In the genomic region with DNA sequence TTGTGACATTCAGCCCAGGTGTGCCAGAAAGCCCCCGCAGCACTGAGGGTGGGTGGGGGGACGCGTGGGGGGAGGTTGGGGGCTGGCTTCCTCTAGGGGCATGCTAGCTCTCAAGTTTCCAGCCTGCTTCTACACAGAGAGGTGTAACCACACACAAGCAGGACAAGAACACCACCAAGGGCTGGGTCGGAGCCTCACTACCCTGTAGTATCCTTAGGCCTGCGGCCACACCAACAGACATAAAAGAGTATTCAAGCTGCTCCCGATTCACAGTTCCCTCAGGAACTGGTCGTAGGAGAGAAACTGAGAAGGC, we compare ENCODE assay signal across 13 cellular contexts. TPM values are rescaled to one million over a fixed set of nuclear protein-coding genes. Genes with fewer than 3 reads are reported as not detected.
A peak's percentile ranks its signal among the peaks of the same experiment; 100 is the strongest.
DNase-seq lines count a peak whose midpoint lies in the region; ATAC-seq and TF ChIP-seq lines count a peak whose summit lies in the region.
"Had no signal": no experiment of that assay in that cellular context is flagged by ENCODE, and none has a peak within 500 bp of the region (broad histone marks: within the 10 kb centered on the region; RNA-seq: fewer than 3 reads in every experiment).

No MANE protein-coding gene starts in this region.

- no peak for TF ChIP-seq EP300 in SK-N-SH (IDR thresholded peaks at IDR 0.05; ENCODE audit: borderline replicate concordance in 1 of 2, low read depth in 1 of 2, low read length in 1 of 2)

- H3K9me3 ChIP-seq in SK-N-SH, result no peaks in the 10 kb centered on the region
- no peaks in the 10 kb centered on the region for H3K9me3 ChIP-seq in skeletal muscle satellite cell (replicated peaks; ENCODE audit: low read length)
- H3K9me3 ChIP-seq: neutrophil had no signal

- H3K4me2 ChIP-seq in SK-N-SH (peak overlapping the region; percentile 80; the same call in 1 of the 2 replicates), skeletal muscle satellite cell (ENCODE audit: low read length) (peak overlapping the region; percentile 93)

- WGBS in SK-N-SH (ENCODE audit: low lambda C conversion rate), result 78% methylated on average over 4 of the region's 7 CpGs

- H3K4me3 ChIP-seq in SK-N-SH (ENCODE audit: low read depth in 2 of 2, low read length in 1 of 2) (no peak overlapping the region), fibroblast of villous mesenchyme (ENCODE audit: low read depth, low read length) (peak overlapping the region; percentile 78), skeletal muscle satellite cell (ENCODE audit: low read length) (no peak overlapping the region)

- peak overlapping the region; percentile 93 for H3K27ac Mint-ChIP-seq in WTC11

- POLR2A ChIA-PET in SK-N-SH (lab: Yijun Ruan, JAX), result interaction anchor here (1.5 to 3.0 kb wide), 2 partner anchors 55 to 65 kb away, joined by 5 to 23 read pairs; no protein-coding TSS in a partner anchor
- POLR2A ChIA-PET in WTC11 (lab: Charles Lee), result interaction anchor here (0.7 to 3.1 kb wide), 5 partner anchors 9 to 65 kb away, joined by 3 to 32 read pairs (median 4); no protein-coding TSS in a partner anchor

- H3K27ac ChIP-seq in SK-N-SH (ENCODE audit: low read depth in 2 of 2, low read length in 1 of 2), result no peak overlapping the region
- H3K27ac ChIP-seq: 22Rv1, neutrophil had no signal

- H3K27me3 ChIP-seq in SK-N-SH (ENCODE audit: insufficient read depth) (no peaks in the 10 kb centered on the region), skeletal muscle satellite cell (ENCODE audit: control insufficient read depth, insufficient read depth, low read length) (no peaks in the 10 kb centered on the region)

- peaks cover 5% of the 10 kb centered on the region for H3K9me3 Mint-ChIP-seq in WTC11

- H3K4me1 ChIP-seq in SK-N-SH (ENCODE audit: control insufficient read depth in 1 of 2, insufficient read depth in 2 of 2, low read depth in 1 of 2, low read length in 1 of 2) (peaks cover 8 to 14% of the 10 kb centered on the region in 2 experiments; a peak in 2 of 4 replicates), skeletal muscle satellite cell (ENCODE audit: control insufficient read depth, insufficient read depth, low read length) (peaks cover 16% of the 10 kb centered on the region)

- no peak for TF ChIP-seq RAD21 in SK-N-SH (IDR thresholded peaks at IDR 0.05; ENCODE audit: low read length)

- H4K20me1 ChIP-seq in SK-N-SH (ENCODE audit: insufficient read depth), result no peaks in the 10 kb centered on the region

- CTCF ChIA-PET in SK-N-SH (lab: Yijun Ruan, JAX) (interaction anchor here (0.6 to 3.2 kb wide), 3 partner anchors 30 to 325 kb away, joined by 3 to 9 read pairs (median 3); no protein-coding TSS in a partner anchor), WTC11 (lab: Charles Lee) (interaction anchor here (1.1 to 2.4 kb wide), 11 partner anchors 9 to 325 kb away, joined by 3 to 17 read pairs (median 5); no protein-coding TSS in a partner anchor)

- TF ChIP-seq CTCF in SK-N-SH (IDR thresholded peaks at IDR 0.05) (no peak), WTC11 (IDR thresholded peaks at IDR 0.05) (no peak), fibroblast of villous mesenchyme (IDR thresholded peaks at IDR 0.05; ENCODE audit: insufficient read depth, low read depth, low read length) (no peak)

- H3K4me1 Mint-ChIP-seq in WTC11, result peaks cover 60% of the 10 kb centered on the region

- no peaks in the 10 kb centered on the region for H3K9me2 ChIP-seq in SK-N-SH

- no peak overlapping the region for H3K9ac ChIP-seq in SK-N-SH
- no peak overlapping the region for H3K9ac ChIP-seq in skeletal muscle satellite cell (ENCODE audit: low read depth, low read length)

- H3K36me3 ChIP-seq in SK-N-SH (replicated peaks in 1 of 2; ENCODE audit: control insufficient read depth in 1 of 2, insufficient read depth in 2 of 2, low read length in 1 of 2) (peaks cover 0 to 8% of the 10 kb centered on the region in 2 experiments), skeletal muscle satellite cell (ENCODE audit: insufficient read depth, low read length) (no peaks in the 10 kb centered on the region)
- H3K36me3 ChIP-seq: neutrophil had no signal

- DNase-seq in SK-N-SH, result no peak
- no peak for DNase-seq in WTC11 (ENCODE audit: low spot score)
- no peak for DNase-seq in fibroblast of villous mesenchyme (ENCODE audit: low read depth)
- no peak for DNase-seq in globus pallidus (ENCODE audit: low spot score)
- DNase-seq: activated CD4-positive, alpha-beta T cell treated with anti-CD3 and anti-CD28 coated beads, Interleukin-2, amount 50 U/mL, for 48 hours; GDM1; NCI-H2029 had no signal

- H3K36me3 Mint-ChIP-seq in WTC11, result peaks cover 26% of the 10 kb centered on the region

- no peak overlapping the region for H2AFZ ChIP-seq in SK-N-SH (ENCODE audit: low read depth)

- H3K79me2 ChIP-seq in SK-N-SH (ENCODE audit: insufficient read depth), result peaks cover 25% of the 10 kb centered on the region

- ATAC-seq in SK-N-SH treated with all-trans-retinoic acid at 6 μM for 48 hours (no peak), WTC11 (peak; percentile 2), HG02885 (IDR thresholded peaks at IDR 0.05; ENCODE audit: poor library complexity, unreplicated experiment) (no peak), HG02840 (IDR thresholded peaks at IDR 0.05; ENCODE audit: low FRiP score, unreplicated experiment) (no peak)

- H3K4me3 Mint-ChIP-seq in WTC11, result peak overlapping the region; percentile 72

- H3K27me3 Mint-ChIP-seq in WTC11 (ENCODE audit: low read depth), result peaks cover 10% of the 10 kb centered on the region

- no peaks in the 10 kb centered on the region for H3F3A ChIP-seq in SK-N-SH (replicated peaks; ENCODE audit: insufficient read depth)

TF ChIP-seq in SK-N-SH, 30 proteins besides CTCF, POLR2A, EP300 and RAD21:
- TF ChIP-seq, protein P1, sequence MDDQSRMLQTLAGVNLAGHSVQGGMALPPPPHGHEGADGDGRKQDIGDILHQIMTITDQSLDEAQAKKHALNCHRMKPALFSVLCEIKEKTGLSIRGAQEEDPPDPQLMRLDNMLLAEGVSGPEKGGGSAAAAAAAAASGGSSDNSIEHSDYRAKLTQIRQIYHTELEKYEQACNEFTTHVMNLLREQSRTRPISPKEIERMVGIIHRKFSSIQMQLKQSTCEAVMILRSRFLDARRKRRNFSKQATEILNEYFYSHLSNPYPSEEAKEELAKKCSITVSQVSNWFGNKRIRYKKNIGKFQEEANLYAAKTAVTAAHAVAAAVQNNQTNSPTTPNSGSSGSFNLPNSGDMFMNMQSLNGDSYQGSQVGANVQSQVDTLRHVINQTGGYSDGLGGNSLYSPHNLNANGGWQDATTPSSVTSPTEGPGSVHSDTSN (IDR thresholded peaks at IDR 0.05), result no peak
- TF ChIP-seq JUND (IDR thresholded peaks at IDR 0.05), result no peak

TF ChIP-seq in SK-N-SH treated with all-trans-retinoic acid at 6 μM for 48 hours, 23 proteins besides CTCF, POLR2A, EP300 and RAD21 (continues in another document):
- TF ChIP-seq SNAI2 (CRISPR knock-in tag; IDR thresholded peaks at IDR 0.05) (no peak), ARNTL (CRISPR knock-in tag; IDR thresholded peaks at IDR 0.05; ENCODE audit: borderline replicate concordance, low read depth) (no peak), BACH2 (CRISPR knock-in tag; IDR thresholded peaks at IDR 0.05; ENCODE audit: borderline replicate concordance) (no peak), ZFP30 (CRISPR knock-in tag; IDR thresholded peaks at IDR 0.05) (no peak), ZNF8 (CRISPR knock-in tag; IDR thresholded peaks at IDR 0.05) (no peak)

TF ChIP-seq in WTC11, 78 proteins besides CTCF, POLR2A, EP300 and RAD21:
- TF ChIP-seq, protein P2, sequence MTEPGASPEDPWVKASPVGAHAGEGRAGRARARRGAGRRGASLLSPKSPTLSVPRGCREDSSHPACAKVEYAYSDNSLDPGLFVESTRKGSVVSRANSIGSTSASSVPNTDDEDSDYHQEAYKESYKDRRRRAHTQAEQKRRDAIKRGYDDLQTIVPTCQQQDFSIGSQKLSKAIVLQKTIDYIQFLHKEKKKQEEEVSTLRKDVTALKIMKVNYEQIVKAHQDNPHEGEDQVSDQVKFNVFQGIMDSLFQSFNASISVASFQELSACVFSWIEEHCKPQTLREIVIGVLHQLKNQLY (CRISPR knock-in tag; IDR thresholded peaks at IDR 0.05), result no peak
- no peak for TF ChIP-seq CBFB (CRISPR knock-in tag; IDR thresholded peaks at IDR 0.05; ENCODE audit: low read depth)
- TF ChIP-seq, protein P3, sequence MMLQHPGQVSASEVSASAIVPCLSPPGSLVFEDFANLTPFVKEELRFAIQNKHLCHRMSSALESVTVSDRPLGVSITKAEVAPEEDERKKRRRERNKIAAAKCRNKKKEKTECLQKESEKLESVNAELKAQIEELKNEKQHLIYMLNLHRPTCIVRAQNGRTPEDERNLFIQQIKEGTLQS (CRISPR knock-in tag; conservative IDR thresholded peaks at IDR 0.05), result no peak
- TF ChIP-seq GRHL2 (CRISPR knock-in tag; IDR thresholded peaks at IDR 0.05; ENCODE audit: insufficient replicate concordance, severe bottlenecking), result no peak
- TF ChIP-seq TEAD4 (CRISPR knock-in tag; IDR thresholded peaks at IDR 0.05), result no peak
- TF ChIP-seq SOX15 (CRISPR knock-in tag; IDR thresholded peaks at IDR 0.05), result no peak

RNA-seq across cellular contexts. Expression of a gene that starts 1.8 kb away (rescaled TPM):
- 4.5 and 6.0 TPM in 2 replicates for polyA plus RNA-seq in SK-N-SH (2012; rRNA removed)
- 7.2 and 8.1 TPM in 2 replicates for polyA plus RNA-seq in SK-N-SH (2012; cell fraction: cytosol; rRNA removed)
- 2.3 and 6.1 TPM in 2 replicates for polyA plus RNA-seq in SK-N-SH (2012; cell fraction: nucleus; rRNA removed)
- total RNA-seq in WTC11 (2021) (48.1 to 54.1 TPM (median 49.5 TPM) in 3 replicates), fibroblast of villous mesenchyme (13.5 and 19.4 TPM in 2 replicates)
- 11.6 and 13.7 TPM in 2 replicates for total RNA-seq in skeletal muscle satellite cell (2012; rRNA removed)
